In genomic region chr22:41543854-41544670, GRCh38 we compare ENCODE assay signal across 8 cellular contexts. TPM values are rescaled to one million over a fixed set of nuclear protein-coding genes. Genes with fewer than 3 reads are reported as not detected.
DNase-seq lines count a peak whose midpoint lies in the region; ATAC-seq, FAIRE-seq and TF ChIP-seq lines count a peak whose summit lies in the region.

Gene POLR3H, minus strand, starts transcription at chr22:41544470. Its CDS starts 369 bp downstream, at chr22:41544101.

- H3K9me3 ChIP-seq in adrenal gland (replicated peaks in 1 of 3) (no peaks in the 10 kb centered on the region), heart right ventricle (no peaks in the 10 kb centered on the region), upper lobe of right lung (no peaks in the 10 kb centered on the region)

- ATAC-seq in HG02852 (IDR thresholded peaks at IDR 0.05; ENCODE audit: unreplicated experiment) (peak; percentile 92), heart right ventricle (peak; percentile 98 to 100 (median 99)), upper lobe of right lung (peak; percentile 99)

- 0 to 3% (median 1%) methylated on average over 12 to 80 of the region's 80 CpGs for WGBS in adrenal gland, 4 donors
- WGBS in heart right ventricle, 2 donors: 1% methylated on average over 70 to 80 of the region's 80 CpGs

- peak; percentile 99 for FAIRE-seq in GM12892 (lab: Jason Lieb, UNC)

- DNase-seq in GM12892 (ENCODE audit: insufficient read length) (peak; percentile 96), NCI-H146 (lab: John Stamatoyannopoulos, UW) (peak; percentile 96), T-helper 1 cell (peak; percentile 93 to 98 (median 94)), adrenal gland (peak; percentile 98 to 100 (median 99)), heart right ventricle (peak; percentile 98 to 99), posterior vena cava (ENCODE audit: low spot score) (peak; percentile 100), upper lobe of right lung (peak; percentile 100)

- H3K4me1 ChIP-seq in adrenal gland (replicated peaks in 1 of 2) (peaks cover 24 to 46% of the 10 kb centered on the region in 2 donors), heart right ventricle (peaks cover 3 to 40% (median 24%) of the 10 kb centered on the region in 9 donors), upper lobe of right lung (peaks cover 26% of the 10 kb centered on the region)

- peak within 1 kb of the TSS; percentile 81 to 92 (median 91) for H3K27ac ChIP-seq in adrenal gland
- H3K27ac ChIP-seq in heart right ventricle: peak within 1 kb of the TSS; percentile 52 to 91 (median 84)
- peak within 1 kb of the TSS; percentile 92 for H3K27ac ChIP-seq in upper lobe of right lung

- H3K27me3 ChIP-seq in adrenal gland: no peaks in the 10 kb centered on the region
- H3K27me3 ChIP-seq in heart right ventricle: no peaks in the 10 kb centered on the region
- no peaks in the 10 kb centered on the region for H3K27me3 ChIP-seq in upper lobe of right lung

- H3K36me3 ChIP-seq in adrenal gland (replicated peaks in 1 of 2) (no peaks in the 10 kb centered on the region), heart right ventricle (peaks cover 0 to 14% (median 0%) of the 10 kb centered on the region in 9 donors), upper lobe of right lung (peaks cover 11% of the 10 kb centered on the region)

- peak; percentile 21 to 57 (median 48) for TF ChIP-seq CTCF in adrenal gland (IDR thresholded peaks at IDR 0.05)
- peak; percentile 24 to 81 (median 63) for TF ChIP-seq CTCF in heart right ventricle (IDR thresholded peaks at IDR 0.05)
- TF ChIP-seq CTCF in upper lobe of right lung (IDR thresholded peaks at IDR 0.05): peak; percentile 66

- intact Hi-C loops in adrenal gland (cut with DNase I) (loop anchor here (5.0 to 10.0 kb wide), 2 partner anchors 51 to 53 kb away; no protein-coding TSS in a partner anchor), heart right ventricle (cut with DNase I) (loop anchor here in 7 of 10 donors (1.0 to 10.0 kb wide), 6 partner anchors 43 to 239 kb away; partner anchors contain the start of genes PMM1 (in 2 of the 7), DESI1 (in 1 of the 7), XRCC6 (in 1 of the 7) and ZC3H7B (in 1 of the 7)), posterior vena cava (cut with DNase I) (loop anchor here in 1 of 2 donors (5.0 kb wide), 1 partner anchor 53 kb away; no protein-coding TSS in a partner anchor), upper lobe of right lung (cut with DNase I) (no loop called here)

- TF ChIP-seq POLR2A in GM12892 (IDR thresholded peaks at IDR 0.05; ENCODE audit: low read depth, low read length) (peak; percentile 18; the same call in 1 of the 2 replicates), adrenal gland (IDR thresholded peaks at IDR 0.05) (peak; percentile 15 to 64)

- H3K4me3 ChIP-seq in adrenal gland (peak within 1 kb of the TSS; percentile 34 to 68 (median 59)), heart right ventricle (peak within 1 kb of the TSS; percentile 63 to 94 (median 80)), upper lobe of right lung (peak within 1 kb of the TSS; percentile 73)

RNA-seq across cellular contexts. Expression of gene POLR3H, which starts in this region (rescaled TPM):
- polyA plus RNA-seq in GM12892 (2012; ENCODE audit: missing spikeins): 15.2 TPM
- 10 to 100 TPM; 18.7 to 92.6 (median 41.8) TPM for total RNA-seq in adrenal gland
- 10 to 100 TPM; 45.1 to 61.5 (median 53.6) TPM for polyA plus RNA-seq in adrenal gland
- total RNA-seq in heart right ventricle: 10 to 100 TPM; 13.3 to 25.8 (median 16.9) TPM
- 10 to 100 TPM; 24.4 to 34.9 TPM for polyA plus RNA-seq in heart right ventricle
- total RNA-seq in posterior vena cava: 10 to 100 TPM; 29.9 to 35.4 TPM
- total RNA-seq in upper lobe of right lung: 43.7 TPM

Comparison
In these comparisons a context has a peak if more than half of its experiments do, and no peak if none do; other contexts are left out.
1. Peak in every context shown above with its lines: DNase-seq, ATAC-seq, H3K4me3 ChIP-seq and H3K27ac ChIP-seq.